In genomic region chr16:86858501-86858900, GRCh38 we compare ENCODE assay signal across 29 cellular contexts.
"Had no signal": no experiment of that assay in that cellular context is flagged by ENCODE, and none has a peak within 500 bp of the region (broad histone marks: within the 10 kb centered on the region; RNA-seq: fewer than 3 reads in every experiment).

No MANE protein-coding gene starts in this region.

- H3K9me3 ChIP-seq: adrenal gland, body of pancreas, colonic mucosa, gastrocnemius medialis, heart left ventricle had no signal

- DNase-seq: activated B cell treated with CpG ODN at 0.5 μM for 24 hours; activated CD4-positive, alpha-beta T cell treated with anti-CD3 and anti-CD28 coated beads for 48 hours; activated CD4-positive, alpha-beta T cell treated with anti-CD3 and anti-CD28 coated beads, Interleukin-2, amount 50 U/mL, for 1 hour; activated CD4-positive, alpha-beta T cell treated with anti-CD3 and anti-CD28 coated beads, Interleukin-2, amount 50 U/mL, for 48 hours; activated CD8-positive, alpha-beta memory T cell treated with anti-CD3 and anti-CD28 coated beads for 24 hours; activated CD8-positive, alpha-beta T cell treated with anti-CD3 and anti-CD28 coated beads for 36 hours; activated effector memory CD4-positive, alpha-beta T cell treated with anti-CD3 and anti-CD28 coated beads, Interleukin-2, amount 50 U/mL, for 16 hours; activated naive CD4-positive, alpha-beta T cell treated with anti-CD3 and anti-CD28 coated beads for 36 hours; activated naive CD8-positive, alpha-beta T cell treated with anti-CD3 and anti-CD28 coated beads for 36 hours; activated naive CD8-positive, alpha-beta T cell treated with anti-CD3 and anti-CD28 coated beads, Interleukin-2, amount 50 U/mL, for 24 hours; activated T-cell treated with anti-CD3 and anti-CD28 coated beads, Interleukin-2, amount 50 U/mL, for 4 hours; amygdala; aorta; body of pancreas; caudate nucleus; colonic mucosa; effector CD4-positive, alpha-beta T cell; effector memory CD8-positive, alpha-beta T cell; foreskin fibroblast; gastrocnemius medialis; glutamatergic neuron; heart left ventricle; SW 1271; T-cell; T1000; WERI-Rb-1 had no signal

- ATAC-seq: activated CD4-positive, CD25-positive, alpha-beta regulatory T cell treated with anti-CD3 and anti-CD28 coated beads, Interleukin-2, amount 50 U/mL, for 24 hours; activated CD8-positive, alpha-beta T cell treated with anti-CD3 and anti-CD28 coated beads for 36 hours; activated naive CD8-positive, alpha-beta T cell treated with anti-CD3 and anti-CD28 coated beads, Interleukin-2, amount 50 U/mL, for 24 hours; activated T-cell treated with anti-CD3 and anti-CD28 coated beads, Interleukin-2, amount 50 U/mL, for 4 hours; body of pancreas; effector memory CD8-positive, alpha-beta T cell; gastrocnemius medialis; T-cell had no signal

- H3K27ac ChIP-seq: adrenal gland, body of pancreas, colonic mucosa, epithelial cell of prostate, gastrocnemius medialis, heart left ventricle, WERI-Rb-1 had no signal

- H3K27me3 ChIP-seq: adrenal gland, body of pancreas, colonic mucosa, gastrocnemius medialis, heart left ventricle had no signal

- H3K36me3 ChIP-seq: adrenal gland, colonic mucosa, gastrocnemius medialis, heart left ventricle, WERI-Rb-1 had no signal

- H3K4me3 ChIP-seq: adrenal gland, body of pancreas, colonic mucosa, gastrocnemius medialis, heart left ventricle had no signal

- H3K4me1 ChIP-seq: adrenal gland, body of pancreas, colonic mucosa, gastrocnemius medialis had no signal
